In the genomic region with DNA sequence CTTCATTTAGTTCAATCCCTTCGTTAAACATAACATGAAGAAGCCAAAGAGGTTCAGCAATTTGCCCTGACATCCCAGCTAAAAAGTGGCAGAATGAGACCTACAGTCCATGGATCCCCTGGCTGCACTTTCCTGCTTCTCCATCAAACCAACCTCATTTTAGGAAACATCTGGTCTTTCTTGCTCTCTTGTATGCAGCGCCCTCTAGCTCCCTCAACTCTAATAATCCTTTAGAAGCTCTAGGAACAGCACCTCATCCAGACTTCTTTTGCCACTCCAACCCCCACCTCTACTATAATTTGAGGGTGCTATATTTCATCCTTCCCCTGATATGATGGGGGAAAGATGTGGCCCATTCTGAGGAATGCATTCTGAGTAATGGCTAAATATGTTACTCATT, we compare ENCODE assay signal across 7 cellular contexts. TPM values are rescaled to one million over a fixed set of nuclear protein-coding genes. Genes with fewer than 3 reads are reported as not detected.
DNase-seq lines count a peak whose midpoint lies in the region; ATAC-seq, FAIRE-seq and TF ChIP-seq lines count a peak whose summit lies in the region.

No MANE protein-coding gene starts in this region.

- peaks cover 24% of the 10 kb centered on the region for H3K4me1 Mint-ChIP-seq in Calu3 (ENCODE audit: low read depth, unreplicated experiment)

- ATAC-seq in GM18868 (IDR thresholded peaks at IDR 0.05; ENCODE audit: unreplicated experiment) (peak; percentile 65), right lobe of liver (peak; percentile 70 to 82 (median 74)), HG03139 (IDR thresholded peaks at IDR 0.05; ENCODE audit: unreplicated experiment) (no peak), GM18870 (IDR thresholded peaks at IDR 0.05; ENCODE audit: unreplicated experiment) (no peak)

- H3K36me3 ChIP-seq in bronchial epithelial cell (ENCODE audit: control insufficient read depth, insufficient read depth, low read length) = peaks cover 1% of the 10 kb centered on the region
- H3K36me3 ChIP-seq in right lobe of liver = no peaks in the 10 kb centered on the region

- TF ChIP-seq POLR2A in right lobe of liver (IDR thresholded peaks at IDR 0.05) = no peak

- TF ChIP-seq CTCF in Calu3 (IDR thresholded peaks at IDR 0.05; ENCODE audit: unreplicated experiment) (peak; percentile 35), bronchial epithelial cell (IDR thresholded peaks at IDR 0.05; ENCODE audit: insufficient read depth, low read length, severe bottlenecking) (peak; percentile 67), right lobe of liver (IDR thresholded peaks at IDR 0.05) (peak; percentile 36 to 60 (median 53))

- no peaks in the 10 kb centered on the region for H3K27me3 Mint-ChIP-seq in Calu3 (ENCODE audit: unreplicated experiment)

- H3K36me3 Mint-ChIP-seq in Calu3 (ENCODE audit: insufficient read depth, unreplicated experiment) = peaks cover 16% of the 10 kb centered on the region

- H3K27ac ChIP-seq in right lobe of liver = no peak overlapping the region

- CTCF ChIA-PET in Calu3 (lab: Charles Lee) = interaction anchor here (1.0 to 1.3 kb wide), 5 partner anchors 10 to 271 kb away, joined by 3 to 7 read pairs (median 5); no protein-coding TSS in a partner anchor

- H3K4me3 ChIP-seq in bronchial epithelial cell (ENCODE audit: low read depth, low read length) = no peak overlapping the region
- no peak overlapping the region for H3K4me3 ChIP-seq in right lobe of liver

- H3K27ac Mint-ChIP-seq in Calu3 (ENCODE audit: unreplicated experiment) = no peak overlapping the region

- intact Hi-C loops in Calu3 (cut with micrococcal nuclease; ENCODE audit: unreplicated experiment) = loop anchor here (1.0 kb wide), 2 partner anchors 53 to 158 kb away; no protein-coding TSS in a partner anchor
- intact Hi-C loops in right lobe of liver (cut with DNase I) = no loop called here

- H3K27me3 ChIP-seq in bronchial epithelial cell (ENCODE audit: control insufficient read depth, insufficient read depth, low read length) (no peaks in the 10 kb centered on the region), right lobe of liver (no peaks in the 10 kb centered on the region)

- peak; percentile 27 for DNase-seq in Calu3
- peak; percentile 32 for DNase-seq in NCI-H460 (ENCODE audit: extremely low read depth, low read depth)
- DNase-seq in bronchial epithelial cell (ENCODE audit: low read depth) = peak; percentile 38
- no peak for DNase-seq in right lobe of liver

- H3K9me3 Mint-ChIP-seq in Calu3 (ENCODE audit: low read depth, unreplicated experiment) = no peaks in the 10 kb centered on the region

- H3K4me1 ChIP-seq in right lobe of liver = peaks cover 0 to 2% (median 0%) of the 10 kb centered on the region in 4 donors

- FAIRE-seq in bronchial epithelial cell (lab: Jason Lieb, UNC) = peak; percentile 70

- H3K4me3 Mint-ChIP-seq in Calu3 (ENCODE audit: low read depth, unreplicated experiment) = no peak overlapping the region

- H3K9me3 ChIP-seq in right lobe of liver = no peaks in the 10 kb centered on the region

- no TSS peak for BruUV-seq in Calu3 (replicated peaks; lab: Mats Ljungman, UMichigan)

- WGBS in right lobe of liver (ENCODE audit: insufficient coverage, low coverage, low lambda C conversion rate, missing lambda C conversion rate) = 38% methylated on average over 2 of the region's 2 CpGs

RNA-seq across cellular contexts. Expression of a gene that starts 7.4 kb away (rescaled TPM):
- total RNA-seq in Calu3 (2022) = 4.3 and 5.2 TPM in 2 replicates
- total RNA-seq in NCI-H460 (2014; rRNA removed; shearing (Covaris generic)) = 0.72 and 1.3 TPM in 2 replicates
- 2.2 and 5.6 TPM in 2 replicates for polyA plus RNA-seq in NCI-H460 (2014; cell fraction: nucleus; rRNA removed)
- 2.0 and 2.4 TPM in 2 replicates for total RNA-seq in bronchial epithelial cell
- total RNA-seq in right lobe of liver = under 1 TPM; 0.37 to 0.87 (median 0.72) TPM

RNA-seq across cellular contexts. Expression of a gene that starts 51.0 kb away (rescaled TPM):
- 61.5 and 61.7 TPM in 2 replicates for total RNA-seq in Calu3 (2022)
- 54.7 and 58.4 TPM in 2 replicates for total RNA-seq in NCI-H460 (2014; rRNA removed; shearing (Covaris generic))
- 31.6 and 32.6 TPM in 2 replicates for polyA plus RNA-seq in NCI-H460 (2014; cell fraction: nucleus; rRNA removed)
- 48.6 and 49.5 TPM in 2 replicates for total RNA-seq in bronchial epithelial cell
- total RNA-seq in right lobe of liver = 10 to 100 TPM; 19.5 to 27.0 (median 24.3) TPM

RNA-seq across cellular contexts. Expression of a gene that starts 54.2 kb away (rescaled TPM):
- total RNA-seq in Calu3 (2022) (4.0 and 6.0 TPM in 2 replicates), bronchial epithelial cell (1.6 and 1.7 TPM in 2 replicates), right lobe of liver (1 to 10 TPM; 3.9 to 8.4 (median 5.5) TPM)
- total RNA-seq in NCI-H460 (2014; rRNA removed; shearing (Covaris generic)) = 1.3 and 1.6 TPM in 2 replicates
- 0.75 and 1.7 TPM in 2 replicates for polyA plus RNA-seq in NCI-H460 (2014; cell fraction: nucleus; rRNA removed)

Comparison
In these comparisons a context has a peak if more than half of its experiments do, and no peak if none do; other contexts are left out.
1. DNase-seq: peak in Calu3 (single experiment), NCI-H460 (single experiment) and bronchial epithelial cell (single experiment); none in right lobe of liver (0 of 3).
2. ATAC-seq: peak in GM18868 (single experiment) and right lobe of liver (4 of 4); none in HG03139 (single experiment) and GM18870 (single experiment).
3. Peak in every context shown above with its lines, with median percentiles within 50 percentile points of each other: CTCF ChIP-seq.